ENCODE assay signal across 26 cellular contexts in the genomic region with DNA sequence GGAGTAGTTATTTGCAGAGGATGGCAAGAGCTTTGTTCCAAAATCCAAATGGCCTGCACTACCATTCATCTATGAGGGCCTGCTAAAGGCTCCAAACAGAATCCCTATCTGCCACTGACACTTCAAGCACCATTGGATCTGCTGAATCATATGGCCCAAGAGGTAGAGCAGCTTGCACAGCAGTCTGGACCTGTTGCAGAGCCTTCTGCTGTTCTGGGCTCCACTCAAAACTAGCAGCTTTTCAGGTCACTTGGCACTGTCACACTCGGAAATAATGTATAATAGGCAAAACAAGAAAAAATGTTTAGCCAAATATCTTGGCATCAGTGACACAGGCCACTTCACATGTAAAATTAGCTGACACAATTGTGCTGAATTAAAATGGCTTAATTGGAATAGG.
"Had no signal": no experiment of that assay in that cellular context is flagged by ENCODE, and none has a peak within 500 bp of the region (broad histone marks: within the 10 kb centered on the region; RNA-seq: fewer than 3 reads in every experiment).

No MANE protein-coding gene starts in this region.

- H3K4me3 ChIP-seq: coronary artery, dorsolateral prefrontal cortex had no signal

- FAIRE-seq: astrocyte, bronchial epithelial cell had no signal

- ATAC-seq: activated CD8-positive, alpha-beta T cell treated with anti-CD3 and anti-CD28 coated beads for 36 hours; activated T-cell treated with anti-CD3 and anti-CD28 coated beads, Interleukin-2, amount 50 U/mL, for 4 hours; activated T-helper 17 cell treated with anti-CD3 and anti-CD28 coated beads, Interleukin-2, amount 50 U/mL, for 72 hours; esophagus mucosa had no signal

- H3K36me3 ChIP-seq: brain microvascular endothelial cell had no signal

- H3K27ac ChIP-seq: brain microvascular endothelial cell, coronary artery had no signal

- DNase-seq: activated CD4-positive, alpha-beta T cell treated with anti-CD3 and anti-CD28 coated beads for 1 hour; activated CD4-positive, alpha-beta T cell treated with anti-CD3 and anti-CD28 coated beads for 4 hours; activated CD4-positive, alpha-beta T cell treated with anti-CD3 and anti-CD28 coated beads, Interleukin-2, amount 10 ng/mL, durations not matched to agents 7 days and 5 days; activated CD4-positive, alpha-beta T cell treated with anti-CD3 and anti-CD28 coated beads, Interleukin-2, amount 50 U/mL, for 48 hours; activated CD4-positive, CD25-positive, alpha-beta regulatory T cell; activated CD8-positive, alpha-beta memory T cell treated with anti-CD3 and anti-CD28 coated beads for 24 hours; activated CD8-positive, alpha-beta T cell treated with anti-CD3 and anti-CD28 coated beads for 36 hours; activated effector memory CD4-positive, alpha-beta T cell treated with Interleukin-2 at 50 U/mL for 16 hours; activated gamma-delta T cell treated with Interleukin-2 at 50 U/mL for 16 hours; activated naive CD4-positive, alpha-beta T cell treated with anti-CD3 and anti-CD28 coated beads, Interleukin-2, amount 50 U/mL, for 16 hours; activated naive CD4-positive, alpha-beta T cell treated with Interleukin-2 at 50 U/mL for 16 hours; activated T-cell treated with anti-CD3 and anti-CD28 coated beads, Interleukin-2, amount 50 U/mL, for 4 hours; amniotic stem cell; anterior cingulate cortex; brain microvascular endothelial cell; effector memory CD4-positive, alpha-beta T cell; endodermal cell; foreskin fibroblast; head of caudate nucleus; T-helper 2 cell had no signal
